ENCODE assay signal across 19 cellular contexts in genomic region chr1:165882168-165882837, GRCh38. TPM values are rescaled to one million over a fixed set of nuclear protein-coding genes. Genes with fewer than 3 reads are reported as not detected.
A peak's percentile ranks its signal among the peaks of the same experiment; 100 is the strongest.
DNase-seq lines count a peak whose midpoint lies in the region; ATAC-seq and TF ChIP-seq lines count a peak whose summit lies in the region.
"Had no signal": no experiment of that assay in that cellular context is flagged by ENCODE, and none has a peak within 500 bp of the region (broad histone marks: within the 10 kb centered on the region; RNA-seq: fewer than 3 reads in every experiment).

No MANE protein-coding gene starts in this region.

- no peak for TF ChIP-seq RAD21 in HCT116 (IDR thresholded peaks at IDR 0.05; ENCODE audit: low read depth)

- H3K4me3 ChIP-seq in GM12865 (ENCODE audit: low read depth, low read length) (no peak overlapping the region), HCT116 (replicated peaks in 1 of 2; ENCODE audit: low read depth in 1 of 2, low read length in 2 of 2) (no peak overlapping the region)
- H3K4me3 ChIP-seq: adrenal gland, left ventricle myocardium inferior, MG63, testis had no signal

- peaks cover 24% of the 10 kb centered on the region; the same call in 1 of the 2 replicates for H4K20me1 ChIP-seq in HCT116 (ENCODE audit: insufficient read depth)

- POLR2A ChIA-PET in HCT116 (lab: Charles Lee): no interaction called here

- peak; percentile 39; the same call in 1 of the 2 replicates for ATAC-seq in HCT116
- no peak for ATAC-seq in stimulated activated memory B cell treated with anti-CD40 and anti-IgM and Interleukin-4, amounts not matched to agents 10 μg/mL and 1 μg/mL and 100 μg/mL, for 72 hours
- ATAC-seq: activated CD8-positive, alpha-beta T cell treated with anti-CD3 and anti-CD28 coated beads, Interleukin-2, amount 10 ng/mL, durations not matched to agents 7 days and 5 days had no signal

- RAD21 ChIA-PET in HCT116 (lab: Charles Lee; ENCODE audit: low non-redundant PET in 1 of 2, low total read pairs in 2 of 2, uncharacterized antibody in 2 of 2, unreplicated experiment in 2 of 2): interaction anchor here in 1 of 2 experiments (1.0 kb wide), 1 partner anchor 11 kb away, joined by 3 read pairs; no protein-coding TSS in a partner anchor

- H3K79me2 ChIP-seq in HCT116 (ENCODE audit: insufficient read depth, low read length): peaks cover 100% of the 10 kb centered on the region

- no peak overlapping the region for H3K4me2 ChIP-seq in HCT116 (ENCODE audit: low read length)

- H3K4me3 Mint-ChIP-seq in glutamatergic neuron (ENCODE audit: unreplicated experiment): no peak overlapping the region
- H3K4me3 Mint-ChIP-seq in stimulated activated memory B cell treated with anti-CD40 and anti-IgM and Interleukin-4, amounts not matched to agents 10 μg/mL and 1 μg/mL and 100 μg/mL, for 72 hours: no peak overlapping the region
- H3K4me3 Mint-ChIP-seq: activated CD8-positive, alpha-beta T cell treated with anti-CD3 and anti-CD28 coated beads, Interleukin-2, amount 10 ng/mL, durations not matched to agents 7 days and 5 days; B cell; central memory CD8-positive, alpha-beta T cell had no signal

- H2AFZ ChIP-seq in HCT116 (ENCODE audit: low read depth, low read length, poor library complexity, severe bottlenecking): no peak overlapping the region

- intact Hi-C loops in HCT116 (cut with micrococcal nuclease): no loop called here

- peaks cover 5% of the 10 kb centered on the region for H3K9me3 Mint-ChIP-seq in glutamatergic neuron (ENCODE audit: unreplicated experiment)
- no peaks in the 10 kb centered on the region for H3K9me3 Mint-ChIP-seq in stimulated activated memory B cell treated with anti-CD40 and anti-IgM and Interleukin-4, amounts not matched to agents 10 μg/mL and 1 μg/mL and 100 μg/mL, for 72 hours
- H3K9me3 Mint-ChIP-seq: central memory CD8-positive, alpha-beta T cell had no signal

- no peaks in the 10 kb centered on the region for H3K27me3 ChIP-seq in HCT116 (ENCODE audit: insufficient read depth, low read length)
- H3K27me3 ChIP-seq: adrenal gland, MG63, testis had no signal

- H3K27me3 Mint-ChIP-seq in glutamatergic neuron (ENCODE audit: unreplicated experiment): peaks cover 2% of the 10 kb centered on the region
- H3K27me3 Mint-ChIP-seq in stimulated activated memory B cell treated with anti-CD40 and anti-IgM and Interleukin-4, amounts not matched to agents 10 μg/mL and 1 μg/mL and 100 μg/mL, for 72 hours: no peaks in the 10 kb centered on the region
- H3K27me3 Mint-ChIP-seq: B cell; central memory CD8-positive, alpha-beta T cell had no signal

- H3K9me3 ChIP-seq in HCT116 (ENCODE audit: control insufficient read depth in 1 of 2, insufficient read depth in 1 of 2, low read depth in 1 of 2, low read length in 2 of 2): peaks cover 0 to 1% of the 10 kb centered on the region in 2 experiments; a peak in 1 of 4 replicates
- H3K9me3 ChIP-seq: adrenal gland, testis had no signal

- H3K27ac ChIP-seq in HCT116 (ENCODE audit: low read depth, low read length): no peak overlapping the region
- H3K27ac ChIP-seq: adrenal gland, left ventricle myocardium inferior, testis had no signal

- CTCF ChIA-PET in HCT116 (lab: Charles Lee): interaction anchor here (0.8 to 2.1 kb wide), 2 partner anchors 11 to 184 kb away, joined by 3 to 9 read pairs; partner anchors contain the start of gene ALDH9A1

- peaks cover 0 to 16% of the 10 kb centered on the region in 2 experiments; a peak in 1 of 4 replicates for H3K4me1 ChIP-seq in HCT116 (ENCODE audit: control insufficient read depth in 1 of 2, insufficient read depth in 2 of 2, low read length in 2 of 2)
- H3K4me1 ChIP-seq: testis had no signal

- H3K36me3 ChIP-seq in HCT116 (ENCODE audit: control insufficient read depth in 1 of 2, insufficient read depth in 2 of 2, low read length in 2 of 2): no peaks in the 10 kb centered on the region
- H3K36me3 ChIP-seq: adrenal gland, left ventricle myocardium inferior had no signal

- TF ChIP-seq POLR2A in HCT116 (IDR thresholded peaks at IDR 0.05; ENCODE audit: borderline replicate concordance, extremely low read depth, insufficient read depth, insufficient read length): no peak

- DNase-seq in GM12865 (ENCODE audit: low read depth): peak; percentile 32
- no peak for DNase-seq in HCT116 (ENCODE audit: low read depth, low spot score)
- DNase-seq in NCI-H526 treated with DMSO at 0.1 percent for 48 hours (lab: John Stamatoyannopoulos, UW): peak; percentile 66
- DNase-seq in glutamatergic neuron: no peak
- DNase-seq in 8988T: no peak
- no peak for DNase-seq in RPMI8226
- no peak for DNase-seq in DMS79 treated with DMSO at 0.1 percent for 48 hours (lab: John Stamatoyannopoulos, UW)
- DNase-seq: activated CD8-positive, alpha-beta T cell treated with anti-CD3 and anti-CD28 coated beads, Interleukin-2, amount 10 ng/mL, durations not matched to agents 7 days and 5 days; adrenal gland; effector memory CD4-positive, alpha-beta T cell; left ventricle myocardium inferior; MG63; NCI-H2029 treated with DMSO at 0.1 percent for 48 hours; occipital lobe; stimulated activated CD4-positive, alpha-beta T cell treated with anti-CD3 and anti-CD28 coated beads, Interleukin-2, amount 100 ng/mL, for 48 hours; testis had no signal

- H3K4me1 Mint-ChIP-seq in glutamatergic neuron (ENCODE audit: low read depth, unreplicated experiment): peaks cover 1% of the 10 kb centered on the region
- peaks cover 78% of the 10 kb centered on the region for H3K4me1 Mint-ChIP-seq in stimulated activated memory B cell treated with anti-CD40 and anti-IgM and Interleukin-4, amounts not matched to agents 10 μg/mL and 1 μg/mL and 100 μg/mL, for 72 hours
- H3K4me1 Mint-ChIP-seq: central memory CD8-positive, alpha-beta T cell had no signal

- TF ChIP-seq CTCF in GM12865 (IDR thresholded peaks at IDR 0.05; ENCODE audit: insufficient read depth, low read depth, low read length, missing control alignments) (no peak), HCT116 (IDR thresholded peaks at IDR 0.05 in 2 of 3, conservative IDR thresholded peaks at IDR 0.05 in 1 of 3; ENCODE audit: borderline replicate concordance in 1 of 3, insufficient read depth in 1 of 3, low read depth in 2 of 3, low read length in 2 of 3) (no peak), glutamatergic neuron (IDR thresholded peaks at IDR 0.05; ENCODE audit: partially characterized antibody, unreplicated experiment) (no peak)

- no TSS peak for BruUV-seq in HCT116 (replicated peaks; lab: Mats Ljungman, UMichigan)

- no peak overlapping the region for H3K9ac ChIP-seq in HCT116 (ENCODE audit: low read length)

- peaks cover 10% of the 10 kb centered on the region for H3K36me3 Mint-ChIP-seq in glutamatergic neuron (ENCODE audit: unreplicated experiment)
- H3K36me3 Mint-ChIP-seq in stimulated activated memory B cell treated with anti-CD40 and anti-IgM and Interleukin-4, amounts not matched to agents 10 μg/mL and 1 μg/mL and 100 μg/mL, for 72 hours: peaks cover 26% of the 10 kb centered on the region

- H3K27ac Mint-ChIP-seq in glutamatergic neuron (ENCODE audit: unreplicated experiment): peak overlapping the region; percentile 25
- no peak overlapping the region for H3K27ac Mint-ChIP-seq in stimulated activated memory B cell treated with anti-CD40 and anti-IgM and Interleukin-4, amounts not matched to agents 10 μg/mL and 1 μg/mL and 100 μg/mL, for 72 hours
- H3K27ac Mint-ChIP-seq: activated CD8-positive, alpha-beta T cell treated with anti-CD3 and anti-CD28 coated beads, Interleukin-2, amount 10 ng/mL, durations not matched to agents 7 days and 5 days; B cell had no signal

- H3K9me2 ChIP-seq in HCT116 (ENCODE audit: insufficient read depth): no peaks in the 10 kb centered on the region

TF ChIP-seq in HCT116, 20 proteins besides CTCF, POLR2A, EP300 and RAD21:
- TF ChIP-seq ZFX (IDR thresholded peaks at IDR 0.05) (no peak), YY1 (IDR thresholded peaks at IDR 0.05; ENCODE audit: extremely low read depth, insufficient replicate concordance, low read depth, low read length) (no peak), REST (IDR thresholded peaks at IDR 0.05; ENCODE audit: low read depth) (no peak)

RNA-seq across cellular contexts. Expression of gene UCK2, which starts 54.9 kb away (rescaled TPM):
- total RNA-seq in HCT116 (2021; ENCODE audit: unreplicated experiment): 88.4 TPM
- 68.7 and 69.1 TPM in 2 replicates for polyA plus RNA-seq in HCT116 (2012)
- total RNA-seq in glutamatergic neuron (ENCODE audit: unreplicated experiment): 29.9 TPM

Comparison
In these comparisons a context has a peak if more than half of its experiments do, and no peak if none do; other contexts are left out.
1. DNase-seq: peak in GM12865 (single experiment) and NCI-H526 treated with DMSO at 0.1 percent for 48 hours (single experiment); none in HCT116 (single experiment), glutamatergic neuron (single experiment), 8988T (single experiment), RPMI8226 (single experiment) and DMS79 treated with DMSO at 0.1 percent for 48 hours (single experiment).